ENCODE assay signal across 15 cellular contexts in genomic region chr5:547086-547924, GRCh38. TPM values are rescaled to one million over a fixed set of nuclear protein-coding genes. Genes with fewer than 3 reads are reported as not detected.
DNase-seq lines count a peak whose midpoint lies in the region; ATAC-seq and TF ChIP-seq lines count a peak whose summit lies in the region.
"Had no signal": no experiment of that assay in that cellular context is flagged by ENCODE, and none has a peak within 500 bp of the region (broad histone marks: within the 10 kb centered on the region; RNA-seq: fewer than 3 reads in every experiment).

No MANE protein-coding gene starts in this region.

- no peaks in the 10 kb centered on the region for H4K20me1 ChIP-seq in hepatocyte (ENCODE audit: insufficient read depth, poor library complexity, severe bottlenecking)

- no peaks in the 10 kb centered on the region for H3K36me3 ChIP-seq in hepatocyte (replicated peaks; ENCODE audit: insufficient read depth, low read depth)
- H3K36me3 ChIP-seq: neutrophil had no signal

- no peak for TF ChIP-seq CTCF in WTC11 (IDR thresholded peaks at IDR 0.05)
- no peak for TF ChIP-seq CTCF in hepatocyte (IDR thresholded peaks at IDR 0.05; ENCODE audit: poor library complexity)
- TF ChIP-seq CTCF in foreskin fibroblast (IDR thresholded peaks at IDR 0.05; ENCODE audit: low read depth, low read length): no peak

- no peaks in the 10 kb centered on the region for H3K9me3 ChIP-seq in hepatocyte (ENCODE audit: low read depth)
- H3K9me3 ChIP-seq: neutrophil had no signal

- peak; percentile 2 for DNase-seq in activated gamma-delta T cell treated with Interleukin-2 at 50 U/mL for 16 hours
- no peak for DNase-seq in activated gamma-delta T cell (lab: John Stamatoyannopoulos, UW)
- DNase-seq in WTC11 (ENCODE audit: low spot score): peak; percentile 8
- DNase-seq in hepatocyte (ENCODE audit: low spot score): no peak
- DNase-seq in sciatic nerve (ENCODE audit: low spot score): peak; percentile 49
- DNase-seq in retina: no peak
- no peak for DNase-seq in foreskin fibroblast
- DNase-seq: activated CD8-positive, alpha-beta T cell treated with anti-CD3 and anti-CD28 coated beads for 36 hours; amygdala; NCI-H1436; NCI-H82 had no signal

- no peak overlapping the region for H3K27ac Mint-ChIP-seq in WTC11
- H3K27ac Mint-ChIP-seq: activated CD8-positive, alpha-beta T cell treated with anti-CD3 and anti-CD28 coated beads for 36 hours; CD4-positive, alpha-beta T cell had no signal

- H3K4me3 Mint-ChIP-seq in WTC11: no peak overlapping the region
- H3K4me3 Mint-ChIP-seq: activated CD8-positive, alpha-beta T cell treated with anti-CD3 and anti-CD28 coated beads for 36 hours; CD4-positive, alpha-beta T cell; central memory CD8-positive, alpha-beta T cell had no signal

- no peaks in the 10 kb centered on the region for H3K9me2 ChIP-seq in hepatocyte (replicated peaks; ENCODE audit: insufficient read depth)

- no peak overlapping the region for H2AFZ ChIP-seq in hepatocyte

- no peaks in the 10 kb centered on the region for H3K4me1 Mint-ChIP-seq in WTC11

- intact Hi-C loops in sciatic nerve (cut with DNase I): no loop called here

- H3K27me3 Mint-ChIP-seq in WTC11 (ENCODE audit: low read depth): peaks cover 34% of the 10 kb centered on the region

- no peak for ATAC-seq in WTC11
- ATAC-seq in sciatic nerve: no peak
- ATAC-seq in GM18519 (IDR thresholded peaks at IDR 0.05; ENCODE audit: low FRiP score, unreplicated experiment): no peak
- ATAC-seq: activated CD8-positive, alpha-beta T cell treated with anti-CD3 and anti-CD28 coated beads for 36 hours had no signal

- H3K27me3 ChIP-seq in hepatocyte: no peaks in the 10 kb centered on the region

- POLR2A ChIA-PET in WTC11 (lab: Charles Lee): no interaction called here

- CTCF ChIA-PET in WTC11 (lab: Charles Lee): no interaction called here

- H3K4me1 ChIP-seq in hepatocyte (ENCODE audit: insufficient read depth): peaks cover 8% of the 10 kb centered on the region

- no peaks in the 10 kb centered on the region for H3K36me3 Mint-ChIP-seq in WTC11

- H3K4me3 ChIP-seq in hepatocyte (no peak overlapping the region), foreskin fibroblast (ENCODE audit: low read depth in 1 of 2, low read length in 2 of 2) (no peak overlapping the region)

- H3K9me3 Mint-ChIP-seq in WTC11: peaks cover 16% of the 10 kb centered on the region
- H3K9me3 Mint-ChIP-seq: activated CD8-positive, alpha-beta T cell treated with anti-CD3 and anti-CD28 coated beads for 36 hours; CD4-positive, alpha-beta T cell; central memory CD8-positive, alpha-beta T cell had no signal

- no peaks in the 10 kb centered on the region for H3K79me2 ChIP-seq in hepatocyte

- H3K27ac ChIP-seq in hepatocyte: peak overlapping the region; percentile 34
- H3K27ac ChIP-seq: neutrophil had no signal

- H3K4me2 ChIP-seq in hepatocyte: no peak overlapping the region

- 89% methylated on average over 22 of the region's 22 CpGs for WGBS in hepatocyte (ENCODE audit: low lambda C conversion rate, missing lambda C conversion rate)

TF ChIP-seq in WTC11, 78 proteins besides CTCF, POLR2A, EP300 and RAD21:
- no peak for TF ChIP-seq SMAD3 (CRISPR knock-in tag; IDR thresholded peaks at IDR 0.05; ENCODE audit: borderline replicate concordance)
- TF ChIP-seq, protein P1, sequence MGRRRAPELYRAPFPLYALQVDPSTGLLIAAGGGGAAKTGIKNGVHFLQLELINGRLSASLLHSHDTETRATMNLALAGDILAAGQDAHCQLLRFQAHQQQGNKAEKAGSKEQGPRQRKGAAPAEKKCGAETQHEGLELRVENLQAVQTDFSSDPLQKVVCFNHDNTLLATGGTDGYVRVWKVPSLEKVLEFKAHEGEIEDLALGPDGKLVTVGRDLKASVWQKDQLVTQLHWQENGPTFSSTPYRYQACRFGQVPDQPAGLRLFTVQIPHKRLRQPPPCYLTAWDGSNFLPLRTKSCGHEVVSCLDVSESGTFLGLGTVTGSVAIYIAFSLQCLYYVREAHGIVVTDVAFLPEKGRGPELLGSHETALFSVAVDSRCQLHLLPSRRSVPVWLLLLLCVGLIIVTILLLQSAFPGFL (CRISPR knock-in tag; IDR thresholded peaks at IDR 0.05; ENCODE audit: borderline replicate concordance): no peak

RNA-seq across cellular contexts. Expression of gene SLC9A3, which starts 23.1 kb away (rescaled TPM):
- total RNA-seq in WTC11 (2021) (1.2 to 1.7 TPM (median 1.6 TPM) in 3 replicates), hepatocyte (6.7 and 7.4 TPM in 2 replicates), sciatic nerve (12.3 TPM)
- polyA plus RNA-seq in hepatocyte: 4.8 and 5.4 TPM in 2 replicates

Comparison
In these comparisons a context has a peak if more than half of its experiments do, and no peak if none do; other contexts are left out.
1. DNase-seq: peak in activated gamma-delta T cell treated with Interleukin-2 at 50 U/mL for 16 hours (single experiment), WTC11 (single experiment) and sciatic nerve (single experiment); none in activated gamma-delta T cell (single experiment), hepatocyte (single experiment), retina (single experiment) and foreskin fibroblast (0 of 2).